In genomic region chr5:16931334-16932110, GRCh38 we compare ENCODE assay signal across 2 cellular contexts.
TF ChIP-seq lines count a peak whose summit lies in the region.

No MANE protein-coding gene starts in this region.

TF ChIP-seq in SK-N-SH, 30 proteins besides CTCF, POLR2A, EP300 and RAD21 (continued from another document):
- TF ChIP-seq REST (IDR thresholded peaks at IDR 0.05; ENCODE audit: low read depth, low read length), result no peak

TF ChIP-seq in SK-N-SH treated with all-trans-retinoic acid at 6 μM for 48 hours, 23 proteins besides CTCF, POLR2A, EP300 and RAD21 (continued from another document):
- TF ChIP-seq CREB5 (CRISPR knock-in tag; IDR thresholded peaks at IDR 0.05; ENCODE audit: low read depth) (no peak), TSHZ2 (CRISPR knock-in tag; IDR thresholded peaks at IDR 0.05) (no peak), ISL1 (CRISPR knock-in tag; IDR thresholded peaks at IDR 0.05) (no peak), ZFP30 (CRISPR knock-in tag; IDR thresholded peaks at IDR 0.05) (no peak), ZFP3 (CRISPR knock-in tag; IDR thresholded peaks at IDR 0.05) (no peak)
